ENCODE assay signal across 18 cellular contexts in the genomic region with DNA sequence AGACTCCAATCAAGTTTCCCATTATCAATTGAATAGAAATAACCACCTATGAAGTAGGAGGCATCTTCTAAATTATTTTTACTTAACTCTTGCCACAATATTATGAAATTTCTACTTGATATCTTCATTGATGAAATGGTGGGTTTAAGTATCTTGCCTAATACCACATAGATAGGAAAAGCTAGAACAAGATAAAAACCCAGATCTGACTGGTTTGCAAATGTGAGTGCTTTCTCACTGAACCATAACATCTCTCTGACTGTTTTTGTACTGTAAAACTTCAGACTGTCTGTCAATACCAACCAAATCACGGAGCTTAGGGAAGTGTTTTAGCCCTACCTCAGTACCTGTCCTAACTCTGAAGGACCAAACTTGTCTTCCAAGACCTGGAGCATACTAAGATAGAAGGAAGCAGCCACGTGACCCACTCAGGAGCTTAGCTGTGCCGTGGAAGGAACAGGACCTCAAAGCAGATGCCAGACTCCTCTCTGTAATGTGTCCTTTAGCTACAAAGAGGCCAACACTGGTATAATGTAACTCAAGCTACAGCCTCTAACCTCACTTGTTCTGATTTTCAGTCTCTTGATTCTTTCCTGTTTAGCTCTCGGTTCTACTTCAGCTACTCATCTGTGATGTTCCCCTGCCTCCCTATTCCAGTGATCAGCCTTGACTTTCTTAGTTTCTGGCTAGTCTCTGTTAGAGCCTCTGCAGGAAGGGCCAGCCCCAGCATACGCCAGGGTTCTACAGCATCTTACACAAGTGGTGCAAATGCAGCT.
DNase-seq lines count a peak whose midpoint lies in the region; ATAC-seq and TF ChIP-seq lines count a peak whose summit lies in the region.
"Had no signal": no experiment of that assay in that cellular context is flagged by ENCODE, and none has a peak within 500 bp of the region (broad histone marks: within the 10 kb centered on the region; RNA-seq: fewer than 3 reads in every experiment).

No MANE protein-coding gene starts in this region.

- H3K4me1 ChIP-seq in mesenchymal stem cell (ENCODE audit: control insufficient read depth, insufficient read depth, low read depth, low read length), result peaks cover 6% of the 10 kb centered on the region
- peaks cover 17% of the 10 kb centered on the region for H3K4me1 ChIP-seq in mammary epithelial cell (ENCODE audit: insufficient read depth, low read length)
- H3K4me1 ChIP-seq in endodermal cell (ENCODE audit: control insufficient read depth, insufficient read depth, low read length), result no peaks in the 10 kb centered on the region
- H3K4me1 ChIP-seq: psoas muscle had no signal

- ATAC-seq in GM18498 (IDR thresholded peaks at IDR 0.05; ENCODE audit: unreplicated experiment), result peak; percentile 34
- ATAC-seq in GM21447 (IDR thresholded peaks at IDR 0.05; ENCODE audit: unreplicated experiment), result peak; percentile 33
- ATAC-seq in HG03025 (IDR thresholded peaks at IDR 0.05; ENCODE audit: low FRiP score, unreplicated experiment), result peak; percentile 32
- ATAC-seq: left cardiac atrium, psoas muscle had no signal

- H3K23ac ChIP-seq in mesenchymal stem cell (ENCODE audit: low read length in 2 of 2), result no peak overlapping the region

- no peak overlapping the region for H3K4me3 Mint-ChIP-seq in endodermal cell
- H3K4me3 Mint-ChIP-seq: type B pancreatic cell had no signal

- H2BK12ac ChIP-seq in mesenchymal stem cell (ENCODE audit: low read length in 2 of 2), result no peak overlapping the region

- no peak overlapping the region for H3K14ac ChIP-seq in mesenchymal stem cell (ENCODE audit: low read length in 2 of 2)

- no peaks in the 10 kb centered on the region for H4K20me1 ChIP-seq in mammary epithelial cell (ENCODE audit: insufficient read depth, low read length)

- H3K4me1 Mint-ChIP-seq in endodermal cell, result peaks cover 23% of the 10 kb centered on the region

- intact Hi-C loops in mammary epithelial cell (cut with micrococcal nuclease), result no loop called here

- no peak overlapping the region for H3K9ac ChIP-seq in mesenchymal stem cell (ENCODE audit: low read length)
- no peak overlapping the region for H3K9ac ChIP-seq in mammary epithelial cell (ENCODE audit: insufficient read depth, low read length)
- no peak overlapping the region for H3K9ac ChIP-seq in endodermal cell (ENCODE audit: extremely low read depth, low read length, poor library complexity, severe bottlenecking)

- no peak overlapping the region for H2BK5ac ChIP-seq in mesenchymal stem cell (ENCODE audit: low read depth, low read length, poor library complexity, severe bottlenecking)

- H3K79me2 ChIP-seq in mammary epithelial cell (ENCODE audit: insufficient read depth, low read length), result no peaks in the 10 kb centered on the region

- no peak overlapping the region for H4K91ac ChIP-seq in mesenchymal stem cell (ENCODE audit: low read length)

- no peak overlapping the region for H2BK15ac ChIP-seq in mesenchymal stem cell (ENCODE audit: low read depth, poor library complexity, severe bottlenecking)

- dilution Hi-C loops in mammary epithelial cell (cut with HindIII; ENCODE audit: low sequenced_read_pairs), result no loop called here

- no peak overlapping the region for H3K18ac ChIP-seq in mesenchymal stem cell (ENCODE audit: low read depth in 1 of 2, low read length in 2 of 2)

- no TSS peak for BruUV-seq in mammary epithelial cell (replicated peaks; lab: Mats Ljungman, UMichigan)

- WGBS in mesenchymal stem cell, result 96% methylated on average over 4 of the region's 5 CpGs
- 97% methylated on average over 5 of the region's 5 CpGs for WGBS in mammary epithelial cell (ENCODE audit: low coverage, missing lambda C conversion rate)
- 91 to 92% methylated on average over 4 to 5 of the region's 5 CpGs for WGBS in endodermal cell (ENCODE audit: insufficient coverage in 1 of 2, insufficient read length in 1 of 2), 2 experiments

- CTCF ChIA-PET in mammary epithelial cell (lab: Charles Lee; ENCODE audit: low non-redundant PET), result no interaction called here

- H3K27ac ChIP-seq in mesenchymal stem cell (ENCODE audit: low read length, poor library complexity, severe bottlenecking) (no peak overlapping the region), mammary epithelial cell (ENCODE audit: insufficient read depth, low read depth, low read length) (no peak overlapping the region), endodermal cell (ENCODE audit: low read depth, low read length) (no peak overlapping the region)
- H3K27ac ChIP-seq: psoas muscle had no signal

- H3K9me3 ChIP-seq in mesenchymal stem cell (ENCODE audit: control insufficient read depth, low read length), result no peaks in the 10 kb centered on the region
- no peaks in the 10 kb centered on the region for H3K9me3 ChIP-seq in mammary epithelial cell (replicated peaks; ENCODE audit: insufficient read depth, low read length)
- no peaks in the 10 kb centered on the region for H3K9me3 ChIP-seq in endodermal cell (ENCODE audit: control insufficient read depth, low read length)
- H3K9me3 ChIP-seq: psoas muscle had no signal

- H3K4me2 ChIP-seq in mesenchymal stem cell (ENCODE audit: low read length, poor library complexity, severe bottlenecking), result no peak overlapping the region
- no peak overlapping the region for H3K4me2 ChIP-seq in mammary epithelial cell (ENCODE audit: insufficient read depth, low read depth, low read length)

- TF ChIP-seq CTCF in mammary epithelial cell (conservative IDR thresholded peaks at IDR 0.05 in 1 of 2, IDR thresholded peaks at IDR 0.05 in 1 of 2; ENCODE audit: extremely low read depth in 1 of 2, insufficient read depth in 1 of 2, low read depth in 1 of 2, low read length in 2 of 2) (no peak), endodermal cell (conservative IDR thresholded peaks at IDR 0.05) (no peak)

- no peak overlapping the region for H2AFZ ChIP-seq in mesenchymal stem cell (ENCODE audit: low read depth, low read length)
- H2AFZ ChIP-seq in mammary epithelial cell (ENCODE audit: low read depth, low read length), result no peak overlapping the region

- peaks cover 49% of the 10 kb centered on the region for H3K36me3 Mint-ChIP-seq in endodermal cell (ENCODE audit: low read depth)

- H3K27me3 ChIP-seq in mesenchymal stem cell (ENCODE audit: control insufficient read depth in 1 of 2, insufficient read depth in 1 of 2, low read length in 2 of 2) (no peaks in the 10 kb centered on the region), mammary epithelial cell (ENCODE audit: insufficient read depth, low read length) (no peaks in the 10 kb centered on the region), endodermal cell (ENCODE audit: control insufficient read depth, insufficient read depth, low read length, poor library complexity, severe bottlenecking) (no peaks in the 10 kb centered on the region)

- DNase-seq in amniotic epithelial cell (ENCODE audit: low read depth) (peak; percentile 81), mesenchymal stem cell (no peak), COLO668 (lab: John Stamatoyannopoulos, UW; ENCODE audit: unreplicated experiment) (no peak), mammary epithelial cell (no peak), endodermal cell (no peak)
- DNase-seq: activated CD4-positive, alpha-beta T cell treated with anti-CD3 and anti-CD28 coated beads for 48 hours; anterior cingulate cortex; cortex of kidney; DMS 273 treated with DMSO at 0.1 percent for 48 hours; erythroblast; left cardiac atrium; NCI-H2029; NCI-H748 treated with DMSO at 0.1 percent for 48 hours; psoas muscle had no signal

- H3K79me1 ChIP-seq in mesenchymal stem cell (replicated peaks; ENCODE audit: low read length, poor library complexity, severe bottlenecking), result peaks cover 20% of the 10 kb centered on the region

- peaks cover 3% of the 10 kb centered on the region for H3K9me3 Mint-ChIP-seq in endodermal cell
- H3K9me3 Mint-ChIP-seq: type B pancreatic cell had no signal

- no peak overlapping the region for H2BK120ac ChIP-seq in mesenchymal stem cell (ENCODE audit: low read depth, low read length)

- H3K27me3 Mint-ChIP-seq in endodermal cell (ENCODE audit: insufficient read depth), result no peaks in the 10 kb centered on the region
- H3K27me3 Mint-ChIP-seq: type B pancreatic cell had no signal

- in situ Hi-C loops in mammary epithelial cell (cut with MboI; ENCODE audit: low sequenced_read_pairs in 2 of 2), result no loop called here

- H2AK5ac ChIP-seq in mesenchymal stem cell (ENCODE audit: low read length, severe bottlenecking), result no peak overlapping the region

- peaks cover 0 to 51% of the 10 kb centered on the region in 2 experiments for H3K36me3 ChIP-seq in mesenchymal stem cell (ENCODE audit: control insufficient read depth in 1 of 2, insufficient read depth in 2 of 2, low read depth in 1 of 2, low read length in 2 of 2)
- no peaks in the 10 kb centered on the region for H3K36me3 ChIP-seq in mammary epithelial cell (ENCODE audit: insufficient read depth, low read length)
- H3K36me3 ChIP-seq in endodermal cell (ENCODE audit: control insufficient read depth, insufficient read depth, low read length), result peaks cover 55% of the 10 kb centered on the region

- H4K8ac ChIP-seq in mesenchymal stem cell (ENCODE audit: low read length), result no peak overlapping the region

- no peak overlapping the region for H3K4ac ChIP-seq in mesenchymal stem cell (ENCODE audit: low read depth in 1 of 2, low read length in 2 of 2)

- no peak overlapping the region for H3K4me3 ChIP-seq in mesenchymal stem cell (ENCODE audit: insufficient read depth in 1 of 2, low read depth in 1 of 2, low read length in 2 of 2)
- no peak overlapping the region for H3K4me3 ChIP-seq in mammary epithelial cell (replicated peaks in 1 of 3; ENCODE audit: insufficient read depth in 1 of 3, low read depth in 2 of 3, low read length in 3 of 3)
- H3K4me3 ChIP-seq in endodermal cell (ENCODE audit: low read length), result no peak overlapping the region
- H3K4me3 ChIP-seq: psoas muscle had no signal

- no peak overlapping the region for H3K27ac Mint-ChIP-seq in endodermal cell
- H3K27ac Mint-ChIP-seq: type B pancreatic cell had no signal
